ENCODE assay signal across 21 cellular contexts in the genomic region with DNA sequence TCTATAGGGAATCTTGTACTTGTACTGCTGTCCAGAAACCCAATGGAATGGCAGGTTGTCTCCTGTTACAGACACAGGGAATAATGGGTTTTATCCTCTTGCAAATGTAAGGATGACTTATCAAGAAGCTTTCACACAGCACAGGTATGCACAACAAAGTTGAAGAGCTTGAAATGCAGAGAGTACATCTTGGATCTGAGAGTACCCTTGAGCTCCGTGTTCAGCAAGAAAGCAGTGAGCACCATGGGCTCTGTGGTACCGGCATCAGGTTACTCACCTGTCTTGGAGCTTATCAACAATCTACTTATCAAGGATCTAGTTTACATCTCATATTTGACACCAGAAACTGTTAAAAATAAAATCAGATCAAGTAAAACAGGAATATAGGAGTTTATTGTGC. TPM values are rescaled to one million over a fixed set of nuclear protein-coding genes. Genes with fewer than 3 reads are reported as not detected.
"Had no signal": no experiment of that assay in that cellular context is flagged by ENCODE, and none has a peak within 500 bp of the region (broad histone marks: within the 10 kb centered on the region; RNA-seq: fewer than 3 reads in every experiment).

No MANE protein-coding gene starts in this region.

- H3K27ac ChIP-seq: colonic mucosa, foreskin keratinocyte, psoas muscle, sigmoid colon, skin epidermis, testis, transverse colon had no signal

- FAIRE-seq: endothelial cell of umbilical vein, keratinocyte had no signal

- H3K27me3 Mint-ChIP-seq: naive B cell; stimulated activated naive B cell treated with anti-CD40 and anti-IgM and Interleukin-4, amounts not matched to agents 10 μg/mL and 1 μg/mL and 100 μg/mL, for 72 hours; stimulated activated naive CD8-positive, alpha-beta T cell treated with anti-CD3 and anti-CD28 coated beads, Interleukin-15, amount 100 ng/mL, for 72 hours had no signal

- H3K9me3 ChIP-seq: colonic mucosa, psoas muscle, testis, transverse colon had no signal

- H3K4me1 Mint-ChIP-seq: nephron had no signal

- H3K9me3 Mint-ChIP-seq: immature natural killer cell had no signal

- H3K4me3 ChIP-seq: colonic mucosa, psoas muscle, sigmoid colon, skin epidermis, testis, transverse colon had no signal

- H3K36me3 ChIP-seq: colonic mucosa, sigmoid colon, transverse colon had no signal

- H3K4me3 Mint-ChIP-seq: immature natural killer cell; naive B cell; nephron; stimulated activated naive B cell treated with anti-CD40 and anti-IgM and Interleukin-4, amounts not matched to agents 10 μg/mL and 1 μg/mL and 100 μg/mL, for 72 hours; stimulated activated naive CD8-positive, alpha-beta T cell treated with anti-CD3 and anti-CD28 coated beads, Interleukin-15, amount 100 ng/mL, for 72 hours had no signal

- H3K27me3 ChIP-seq: colonic mucosa, foreskin keratinocyte, sigmoid colon, testis, transverse colon had no signal

- H3K4me1 ChIP-seq: colonic mucosa, foreskin keratinocyte, psoas muscle, sigmoid colon, testis, transverse colon had no signal

- H3K27ac Mint-ChIP-seq: immature natural killer cell; nephron; stimulated activated naive B cell treated with anti-CD40 and anti-IgM and Interleukin-4, amounts not matched to agents 10 μg/mL and 1 μg/mL and 100 μg/mL, for 72 hours had no signal

- ATAC-seq: foreskin keratinocyte; psoas muscle; stimulated activated naive B cell treated with anti-CD40 and anti-IgM and Interleukin-4, amounts not matched to agents 10 μg/mL and 1 μg/mL and 100 μg/mL, for 72 hours; stimulated activated naive CD8-positive, alpha-beta T cell treated with anti-CD3 and anti-CD28 coated beads, Interleukin-15, amount 100 ng/mL, for 72 hours had no signal

- DNase-seq: colonic mucosa; dermis blood vessel endothelial cell; erythroblast; immature natural killer cell; left ventricle myocardium superior; mesendoderm; naive B cell; occipital lobe; psoas muscle; sigmoid colon; stimulated activated CD4-positive, alpha-beta T cell treated with anti-CD3 and anti-CD28 coated beads, Interleukin-2, amount 100 ng/mL, for 24 hours; stimulated activated CD4-positive, alpha-beta T cell treated with anti-CD3 and anti-CD28 coated beads, Interleukin-4, amount 100 ng/mL, for 4 hours; stimulated activated naive B cell treated with anti-CD40 and anti-IgM and Interleukin-4, amounts not matched to agents 10 μg/mL and 1 μg/mL and 100 μg/mL, for 72 hours; stimulated activated naive CD8-positive, alpha-beta T cell treated with anti-CD3 and anti-CD28 coated beads, Interleukin-15, amount 100 ng/mL, for 72 hours; testis; transverse colon had no signal

- H3K36me3 Mint-ChIP-seq: immature natural killer cell; naive B cell; stimulated activated naive B cell treated with anti-CD40 and anti-IgM and Interleukin-4, amounts not matched to agents 10 μg/mL and 1 μg/mL and 100 μg/mL, for 72 hours had no signal

RNA-seq across cellular contexts. Expression of a gene that starts 22.0 kb away (rescaled TPM):
- total RNA-seq: endothelial cell of umbilical vein had no signal
- polyA plus RNA-seq: endothelial cell of umbilical vein had no signal
